In genomic region chr1:99180915-99181314, GRCh38 we compare ENCODE assay signal across 9 cellular contexts.
DNase-seq lines count a peak whose midpoint lies in the region; ATAC-seq and TF ChIP-seq lines count a peak whose summit lies in the region.
"Had no signal": no experiment of that assay in that cellular context is flagged by ENCODE, and none has a peak within 500 bp of the region (broad histone marks: within the 10 kb centered on the region; RNA-seq: fewer than 3 reads in every experiment).

No MANE protein-coding gene starts in this region.

- H3K4ac ChIP-seq in mesenchymal stem cell (ENCODE audit: low read depth in 1 of 2, low read length in 2 of 2) = no peak overlapping the region

- WGBS in mesenchymal stem cell = no CpG with 5 or more reads among the region's 2 CpGs
- 48 to 53% methylated on average over 2 of the region's 2 CpGs for WGBS in lower leg skin, 2 donors
- 17 to 24% methylated on average over 2 of the region's 2 CpGs for WGBS in gastroesophageal sphincter (ENCODE audit: low coverage in 1 of 2), 2 donors

- H2BK12ac ChIP-seq in mesenchymal stem cell (ENCODE audit: low read length in 2 of 2) = no peak overlapping the region

- H2BK15ac ChIP-seq in mesenchymal stem cell (ENCODE audit: low read depth, poor library complexity, severe bottlenecking) = no peak overlapping the region

- no peak overlapping the region for H4K91ac ChIP-seq in mesenchymal stem cell (ENCODE audit: low read length)

- TF ChIP-seq POLR2A in lower leg skin (IDR thresholded peaks at IDR 0.05) (no peak), gastroesophageal sphincter (IDR thresholded peaks at IDR 0.05) (no peak)

- TF ChIP-seq CTCF in SU-DHL-6 (IDR thresholded peaks at IDR 0.05; ENCODE audit: insufficient read depth, low read length, poor library complexity, severe bottlenecking) = no peak
- TF ChIP-seq CTCF in lower leg skin (IDR thresholded peaks at IDR 0.05) = no peak
- TF ChIP-seq CTCF in gastroesophageal sphincter (IDR thresholded peaks at IDR 0.05) = no peak

- H3K14ac ChIP-seq in mesenchymal stem cell (ENCODE audit: low read length in 2 of 2) = no peak overlapping the region

- DNase-seq in D341Med (ENCODE audit: low spot score) (peak; percentile 36), NCI-H1105 treated with DMSO at 0.1 percent for 48 hours (lab: John Stamatoyannopoulos, UW) (peak; percentile 64), mesenchymal stem cell (no peak), lower leg skin (ENCODE audit: low spot score in 2 of 2) (no peak)
- DNase-seq in activated CD8-positive, alpha-beta memory T cell treated with anti-CD3 and anti-CD28 coated beads, Interleukin-2, amount 50 U/mL, for 48 hours = no peak

- H3K9me3 ChIP-seq in SU-DHL-6 (ENCODE audit: insufficient read depth, low read length) (no peaks in the 10 kb centered on the region), mesenchymal stem cell (ENCODE audit: control insufficient read depth, low read length) (no peaks in the 10 kb centered on the region), gastroesophageal sphincter (no peaks in the 10 kb centered on the region)
- H3K9me3 ChIP-seq: psoas muscle had no signal

- no peaks in the 10 kb centered on the region for H4K20me1 ChIP-seq in SU-DHL-6 (ENCODE audit: low read depth, low read length)

- H3K4me2 ChIP-seq in SU-DHL-6 (ENCODE audit: low read depth, low read length, poor library complexity, severe bottlenecking) = no peak overlapping the region
- H3K4me2 ChIP-seq in mesenchymal stem cell (ENCODE audit: low read length, poor library complexity, severe bottlenecking) = no peak overlapping the region

- no peaks in the 10 kb centered on the region for H3K79me1 ChIP-seq in mesenchymal stem cell (replicated peaks; ENCODE audit: low read length, poor library complexity, severe bottlenecking)

- peak overlapping the region; percentile 74 for H2AFZ ChIP-seq in SU-DHL-6 (ENCODE audit: low read depth, low read length, severe bottlenecking)
- H2AFZ ChIP-seq in mesenchymal stem cell (ENCODE audit: low read depth, low read length) = no peak overlapping the region

- H3K23ac ChIP-seq in mesenchymal stem cell (ENCODE audit: low read length in 2 of 2) = no peak overlapping the region

- no peak overlapping the region for H2BK120ac ChIP-seq in mesenchymal stem cell (ENCODE audit: low read depth, low read length)

- H3K9ac ChIP-seq in SU-DHL-6 (ENCODE audit: low read length) (no peak overlapping the region), mesenchymal stem cell (ENCODE audit: low read length) (peak overlapping the region; percentile 80)

- H3K4me3 ChIP-seq in SU-DHL-6 (ENCODE audit: insufficient read depth, low read length, poor library complexity, severe bottlenecking) (no peak overlapping the region), mesenchymal stem cell (ENCODE audit: insufficient read depth in 1 of 2, low read depth in 1 of 2, low read length in 2 of 2) (no peak overlapping the region), lower leg skin (ENCODE audit: low read depth, poor library complexity, severe bottlenecking) (no peak overlapping the region), gastroesophageal sphincter (no peak overlapping the region)
- H3K4me3 ChIP-seq: psoas muscle had no signal

- TF ChIP-seq EP300 in gastroesophageal sphincter (IDR thresholded peaks at IDR 0.05) = no peak

- H2AK5ac ChIP-seq in mesenchymal stem cell (ENCODE audit: low read length, severe bottlenecking) = no peak overlapping the region

- H3F3A ChIP-seq in SU-DHL-6 (ENCODE audit: insufficient read depth) = no peaks in the 10 kb centered on the region

- no peak overlapping the region for H3K27ac ChIP-seq in SU-DHL-6 (ENCODE audit: low read depth, low read length)
- no peak overlapping the region for H3K27ac ChIP-seq in mesenchymal stem cell (ENCODE audit: low read length, poor library complexity, severe bottlenecking)
- H3K27ac ChIP-seq in gastroesophageal sphincter = no peak overlapping the region
- H3K27ac ChIP-seq: psoas muscle had no signal

- intact Hi-C loops in lower leg skin (cut with DNase I; ENCODE audit: low total_unique reads) = loop anchor here (5.0 kb wide), 1 partner anchor 531 kb away; no protein-coding TSS in a partner anchor

- H3K36me3 ChIP-seq in SU-DHL-6 (ENCODE audit: low read length) = no peaks in the 10 kb centered on the region
- H3K36me3 ChIP-seq in mesenchymal stem cell (ENCODE audit: control insufficient read depth in 1 of 2, insufficient read depth in 2 of 2, low read depth in 1 of 2, low read length in 2 of 2) = no peaks in the 10 kb centered on the region
- no peaks in the 10 kb centered on the region for H3K36me3 ChIP-seq in gastroesophageal sphincter

- H3K4me1 ChIP-seq in mesenchymal stem cell (ENCODE audit: control insufficient read depth, insufficient read depth, low read depth, low read length) (no peaks in the 10 kb centered on the region), gastroesophageal sphincter (peaks cover 0 to 10% (median 0%) of the 10 kb centered on the region in 3 donors)
- H3K4me1 ChIP-seq: psoas muscle had no signal

- H3K27me3 ChIP-seq in SU-DHL-6 (ENCODE audit: low read length) (no peaks in the 10 kb centered on the region), mesenchymal stem cell (ENCODE audit: control insufficient read depth in 1 of 2, insufficient read depth in 1 of 2, low read length in 2 of 2) (no peaks in the 10 kb centered on the region), gastroesophageal sphincter (no peaks in the 10 kb centered on the region)

- ATAC-seq in GM19351 (IDR thresholded peaks at IDR 0.05; ENCODE audit: unreplicated experiment) (no peak), gastroesophageal sphincter (no peak)

- no peak overlapping the region for H4K8ac ChIP-seq in mesenchymal stem cell (ENCODE audit: low read length)

- H3K9me2 ChIP-seq in SU-DHL-6 (replicated peaks; ENCODE audit: insufficient read depth, low read length) = no peaks in the 10 kb centered on the region

- H3K18ac ChIP-seq in mesenchymal stem cell (ENCODE audit: low read depth in 1 of 2, low read length in 2 of 2) = no peak overlapping the region

- H3K79me2 ChIP-seq in SU-DHL-6 (ENCODE audit: insufficient read depth, low read length) = no peaks in the 10 kb centered on the region

- H2BK5ac ChIP-seq in mesenchymal stem cell (ENCODE audit: low read depth, low read length, poor library complexity, severe bottlenecking) = no peak overlapping the region

Comparison
In these comparisons a context has a peak if more than half of its experiments do, and no peak if none do; other contexts are left out.
1. DNase-seq: peak in D341Med (single experiment) and NCI-H1105 treated with DMSO at 0.1 percent for 48 hours (single experiment); none in mesenchymal stem cell (single experiment), activated CD8-positive, alpha-beta memory T cell treated with anti-CD3 and anti-CD28 coated beads, Interleukin-2, amount 50 U/mL, for 48 hours (single experiment) and lower leg skin (0 of 2).